In the genomic region with DNA sequence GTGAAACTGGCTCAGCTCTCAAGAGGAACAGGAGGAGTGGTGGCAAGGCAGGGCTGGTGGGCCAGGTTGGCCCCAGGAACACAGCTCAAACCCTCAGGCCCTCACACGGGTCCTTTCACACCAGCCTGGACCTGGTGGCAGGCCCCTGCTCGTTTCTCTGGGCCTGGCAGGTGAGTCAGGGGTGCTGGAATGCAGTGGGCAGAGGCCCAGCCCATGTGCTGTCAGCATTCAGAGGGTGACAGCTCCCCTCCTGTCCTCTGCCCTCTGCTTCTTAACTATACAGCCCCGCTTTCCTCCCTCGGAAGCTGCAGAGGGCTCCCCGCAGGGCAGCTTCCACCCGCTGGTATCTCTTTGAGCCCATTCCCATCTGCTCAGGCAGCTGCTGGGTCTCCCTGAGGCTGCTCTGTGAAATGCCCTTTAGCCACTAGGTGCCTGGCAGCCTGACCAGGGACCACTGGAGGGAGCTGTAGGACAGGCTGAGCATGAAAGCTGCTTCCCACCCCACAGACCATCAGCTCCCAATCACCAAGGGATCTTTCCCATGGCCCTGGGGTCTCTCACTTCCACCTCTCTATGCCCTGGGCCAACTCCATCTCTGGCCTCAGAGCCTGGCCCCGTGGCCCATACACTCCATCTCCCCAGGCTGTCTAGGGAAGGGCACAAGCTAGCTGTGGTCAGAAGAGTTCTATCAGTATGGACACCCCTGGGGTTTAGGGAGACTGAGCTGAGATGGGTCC, we compare ENCODE assay signal across 9 cellular contexts. TPM values are rescaled to one million over a fixed set of nuclear protein-coding genes. Genes with fewer than 3 reads are reported as not detected.
DNase-seq lines count a peak whose midpoint lies in the region; FAIRE-seq and TF ChIP-seq lines count a peak whose summit lies in the region.
"Had no signal": no experiment of that assay in that cellular context is flagged by ENCODE, and none has a peak within 500 bp of the region (broad histone marks: within the 10 kb centered on the region; RNA-seq: fewer than 3 reads in every experiment).

No MANE protein-coding gene starts in this region.

- BruUV-seq in Caco-2 (replicated peaks; lab: Mats Ljungman, UMichigan): no TSS peak

- H3K36me3 ChIP-seq in Caco-2 (ENCODE audit: control insufficient read depth, insufficient read depth, low read length) (no peaks in the 10 kb centered on the region), bronchial epithelial cell (ENCODE audit: control insufficient read depth, insufficient read depth, low read length) (peaks cover 9% of the 10 kb centered on the region)

- no peaks in the 10 kb centered on the region for H3K9me3 Mint-ChIP-seq in Caco-2 (ENCODE audit: unreplicated experiment)

- H3K36me3 Mint-ChIP-seq in Caco-2 (ENCODE audit: insufficient read depth, unreplicated experiment): peaks cover 20% of the 10 kb centered on the region

- H3K27ac ChIP-seq in VCaP: no peak overlapping the region

- POLR2A ChIA-PET in Caco-2 (lab: Charles Lee): interaction anchor here (0.8 to 1.3 kb wide), 2 partner anchors 37 to 116 kb away, joined by 4 to 5 read pairs; no protein-coding TSS in a partner anchor

- H3K4me1 ChIP-seq in Caco-2: peaks cover 32% of the 10 kb centered on the region

- H3K4me1 Mint-ChIP-seq in Caco-2 (ENCODE audit: low read depth, unreplicated experiment): peaks cover 23% of the 10 kb centered on the region

- FAIRE-seq in bronchial epithelial cell (lab: Jason Lieb, UNC): peak; percentile 92
- FAIRE-seq: TTC549 had no signal

- no peak overlapping the region for H3K4me3 Mint-ChIP-seq in Caco-2 (ENCODE audit: unreplicated experiment)

- peak overlapping the region; percentile 54 for H3K27ac Mint-ChIP-seq in Caco-2 (ENCODE audit: unreplicated experiment)

- H3K4me3 ChIP-seq in Caco-2 (ENCODE audit: low read depth, low read length) (no peak overlapping the region), HFF-Myc (replicated peaks; ENCODE audit: low read depth, low read length) (no peak overlapping the region), bronchial epithelial cell (ENCODE audit: low read depth, low read length) (no peak overlapping the region)

- H3K27me3 Mint-ChIP-seq in Caco-2 (ENCODE audit: insufficient read depth, unreplicated experiment): no peaks in the 10 kb centered on the region

- TF ChIP-seq CTCF in Caco-2 (IDR thresholded peaks at IDR 0.05; ENCODE audit: insufficient read depth in 1 of 2, low read depth in 1 of 2, low read length in 1 of 2, severe bottlenecking in 1 of 2, unreplicated experiment in 1 of 2): peak; percentile 88 to 96
- TF ChIP-seq CTCF in HFF-Myc (IDR thresholded peaks at IDR 0.05; ENCODE audit: low read depth, low read length, missing control alignments): peak; percentile 92
- TF ChIP-seq CTCF in VCaP (conservative IDR thresholded peaks at IDR 0.05): peak; percentile 90
- peak; percentile 97 for TF ChIP-seq CTCF in bronchial epithelial cell (IDR thresholded peaks at IDR 0.05; ENCODE audit: insufficient read depth, low read length, severe bottlenecking)

- intact Hi-C loops in Caco-2 (cut with micrococcal nuclease; ENCODE audit: unreplicated experiment): loop anchor here (1.0 to 2.0 kb wide), 7 partner anchors 37 to 451 kb away; no protein-coding TSS in a partner anchor

- H3K9me3 ChIP-seq in Caco-2: no peaks in the 10 kb centered on the region

- CTCF ChIA-PET in Caco-2 (lab: Charles Lee): interaction anchor here (0.5 to 3.4 kb wide), 26 partner anchors 16 to 451 kb away, joined by 3 to 66 read pairs (median 4); a partner anchor contains a TSS

- H3K27me3 ChIP-seq in Caco-2 (replicated peaks; ENCODE audit: control insufficient read depth, insufficient read depth, low read length) (no peaks in the 10 kb centered on the region), bronchial epithelial cell (ENCODE audit: control insufficient read depth, insufficient read depth, low read length) (no peaks in the 10 kb centered on the region)

- peak; percentile 85 to 89 for DNase-seq in Caco-2
- DNase-seq in HFF-Myc (ENCODE audit: extremely low read depth, low read depth): peak; percentile 60
- DNase-seq in NCI-H2171 treated with DMSO at 0.1 percent for 48 hours (lab: John Stamatoyannopoulos, UW): peak; percentile 87
- DNase-seq in bronchial epithelial cell (ENCODE audit: low read depth): peak; percentile 94
- peak; percentile 80 for DNase-seq in iris pigment epithelial cell (ENCODE audit: low read depth)
- peak; percentile 39 to 50 (median 44) for DNase-seq in stimulated activated CD4-positive, alpha-beta T cell treated with anti-CD3 and anti-CD28 coated beads, Interleukin-12 subunit alpha, Interleukin-12 subunit beta, amount 100 ng/mL, for 48 hours (ENCODE audit: low read depth in 2 of 3, low spot score in 1 of 3)
- no peak for DNase-seq in NCI-H1048 (lab: John Stamatoyannopoulos, UW)

RNA-seq across cellular contexts. Expression of a gene that starts 24.8 kb away (rescaled TPM):
- total RNA-seq in Caco-2 (2022) (11.9 and 12.9 TPM in 2 replicates), bronchial epithelial cell (0.77 and 0.79 TPM in 2 replicates)

RNA-seq across cellular contexts. Expression of a gene that starts 33.1 kb away (rescaled TPM):
- total RNA-seq in Caco-2 (2022): 0.14 and 0.56 TPM in 2 replicates
- total RNA-seq in bronchial epithelial cell: 13.2 and 37.0 TPM in 2 replicates

RNA-seq across cellular contexts. Expression of a gene that starts 33.3 kb away (rescaled TPM):
- total RNA-seq in Caco-2 (2022) (0.39 TPM in 1 of 2 replicates, not detected in the other), bronchial epithelial cell (27.1 and 54.5 TPM in 2 replicates)

RNA-seq across cellular contexts. Expression of a gene that starts 48.8 kb away (rescaled TPM):
- total RNA-seq in Caco-2 (2022): 1.5 and 1.6 TPM in 2 replicates
- total RNA-seq in bronchial epithelial cell: 0.13 TPM in 1 of 2 replicates, not detected in the other

RNA-seq across cellular contexts. Expression of a gene that starts 49.0 kb away (rescaled TPM):
- total RNA-seq in Caco-2 (2022) (6.9 and 8.3 TPM in 2 replicates), bronchial epithelial cell (0.90 and 1.1 TPM in 2 replicates)

Comparison
In these comparisons a context has a peak if more than half of its experiments do, and no peak if none do; other contexts are left out.
1. RNA of a gene that starts 33.3 kb away (total RNA-seq): 27.1 to 54.5 TPM in bronchial epithelial cell; 0.39 TPM in Caco-2; every median in the first group is over 10 times any median in the second.
2. Peak in every context shown above with its lines, with median percentiles within 50 percentile points of each other: CTCF ChIP-seq.